In genomic region chr21:34995979-34996303, GRCh38 we compare ENCODE assay signal across 1 cellular context.
TF ChIP-seq lines count a peak whose summit lies in the region.

No MANE protein-coding gene starts in this region.

TF ChIP-seq in K562, 482 proteins besides CTCF, POLR2A, EP300 and RAD21 (continued from another document):
- TF ChIP-seq NCOA4 (IDR thresholded peaks at IDR 0.05; ENCODE audit: partially characterized antibody): peak; percentile 53
- no peak for TF ChIP-seq EWSR1 (IDR thresholded peaks at IDR 0.05; ENCODE audit: borderline replicate concordance, low read depth, partially characterized antibody)
- TF ChIP-seq ATF4 (CRISPR knock-in tag; IDR thresholded peaks at IDR 0.05): 0 out of 2 replicates have a peak, but pooled peaks have one; percentile 20
- TF ChIP-seq MYC (IDR thresholded peaks at IDR 0.05; ENCODE audit: low read depth, low read length): no peak
- 0 out of 2 replicates have a peak, but pooled peaks have one; percentile 14 for TF ChIP-seq MYC (CRISPR knock-in tag; IDR thresholded peaks at IDR 0.05; ENCODE audit: borderline replicate concordance, low read depth)
- TF ChIP-seq SMARCB1 (IDR thresholded peaks at IDR 0.05; ENCODE audit: insufficient read length, low read depth): no peak
- TF ChIP-seq HCFC1 (IDR thresholded peaks at IDR 0.05; ENCODE audit: low read depth, low read length): no peak
- TF ChIP-seq SP1 (CRISPR knock-in tag; IDR thresholded peaks at IDR 0.05): no peak
- TF ChIP-seq ZEB2 (IDR thresholded peaks at IDR 0.05): peak; percentile 49; the same call in 1 of the 2 replicates
- TF ChIP-seq, protein P1, sequence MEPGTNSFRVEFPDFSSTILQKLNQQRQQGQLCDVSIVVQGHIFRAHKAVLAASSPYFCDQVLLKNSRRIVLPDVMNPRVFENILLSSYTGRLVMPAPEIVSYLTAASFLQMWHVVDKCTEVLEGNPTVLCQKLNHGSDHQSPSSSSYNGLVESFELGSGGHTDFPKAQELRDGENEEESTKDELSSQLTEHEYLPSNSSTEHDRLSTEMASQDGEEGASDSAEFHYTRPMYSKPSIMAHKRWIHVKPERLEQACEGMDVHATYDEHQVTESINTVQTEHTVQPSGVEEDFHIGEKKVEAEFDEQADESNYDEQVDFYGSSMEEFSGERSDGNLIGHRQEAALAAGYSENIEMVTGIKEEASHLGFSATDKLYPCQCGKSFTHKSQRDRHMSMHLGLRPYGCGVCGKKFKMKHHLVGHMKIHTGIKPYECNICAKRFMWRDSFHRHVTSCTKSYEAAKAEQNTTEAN (CRISPR knock-in tag; IDR thresholded peaks at IDR 0.05): no peak
TF ChIP-seq in K562: peak in this region for 6.
